ENCODE assay signal across 1 cellular context in genomic region chr4:183142566-183143545, GRCh38.
A peak's percentile ranks its signal among the peaks of the same experiment; 100 is the strongest.
TF ChIP-seq lines count a peak whose summit lies in the region.

No MANE protein-coding gene starts in this region.

TF ChIP-seq in HEK293, 187 proteins besides CTCF, POLR2A, EP300 and RAD21 (continued from another document):
- TF ChIP-seq ZBTB20 (tag by site-specific recombination; IDR thresholded peaks at IDR 0.05), result no peak
- TF ChIP-seq GFI1B (tag by site-specific recombination; IDR thresholded peaks at IDR 0.05), result no peak
- TF ChIP-seq ZNF157 (tag by site-specific recombination; IDR thresholded peaks at IDR 0.05), result no peak
- 0 out of 2 replicates have a peak, but pooled peaks have one; percentile 23 for TF ChIP-seq ZNF335 (tag by site-specific recombination; conservative IDR thresholded peaks at IDR 0.05)
- no peak for TF ChIP-seq ZNF660 (tag by site-specific recombination; IDR thresholded peaks at IDR 0.05)
- no peak for TF ChIP-seq ZNF184 (tag by site-specific recombination; IDR thresholded peaks at IDR 0.05)
- TF ChIP-seq TCF7L2 (IDR thresholded peaks at IDR 0.05; ENCODE audit: borderline replicate concordance, low read depth, low read length), result no peak; the same call in 1 of the 2 replicates
- no peak for TF ChIP-seq ZNF561 (tag by site-specific recombination; IDR thresholded peaks at IDR 0.05; ENCODE audit: borderline replicate concordance)
- peak; percentile 39 for TF ChIP-seq PRDM6 (tag by site-specific recombination; IDR thresholded peaks at IDR 0.05)
- TF ChIP-seq OSR2 (tag by site-specific recombination; IDR thresholded peaks at IDR 0.05), result peak; percentile 73
- TF ChIP-seq, protein P1, sequence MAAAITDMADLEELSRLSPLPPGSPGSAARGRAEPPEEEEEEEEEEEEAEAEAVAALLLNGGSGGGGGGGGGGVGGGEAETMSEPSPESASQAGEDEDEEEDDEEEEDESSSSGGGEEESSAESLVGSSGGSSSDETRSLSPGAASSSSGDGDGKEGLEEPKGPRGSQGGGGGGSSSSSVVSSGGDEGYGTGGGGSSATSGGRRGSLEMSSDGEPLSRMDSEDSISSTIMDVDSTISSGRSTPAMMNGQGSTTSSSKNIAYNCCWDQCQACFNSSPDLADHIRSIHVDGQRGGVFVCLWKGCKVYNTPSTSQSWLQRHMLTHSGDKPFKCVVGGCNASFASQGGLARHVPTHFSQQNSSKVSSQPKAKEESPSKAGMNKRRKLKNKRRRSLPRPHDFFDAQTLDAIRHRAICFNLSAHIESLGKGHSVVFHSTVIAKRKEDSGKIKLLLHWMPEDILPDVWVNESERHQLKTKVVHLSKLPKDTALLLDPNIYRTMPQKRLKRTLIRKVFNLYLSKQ (tag by site-specific recombination; IDR thresholded peaks at IDR 0.05; ENCODE audit: borderline replicate concordance), result no peak
- TF ChIP-seq, protein P2, sequence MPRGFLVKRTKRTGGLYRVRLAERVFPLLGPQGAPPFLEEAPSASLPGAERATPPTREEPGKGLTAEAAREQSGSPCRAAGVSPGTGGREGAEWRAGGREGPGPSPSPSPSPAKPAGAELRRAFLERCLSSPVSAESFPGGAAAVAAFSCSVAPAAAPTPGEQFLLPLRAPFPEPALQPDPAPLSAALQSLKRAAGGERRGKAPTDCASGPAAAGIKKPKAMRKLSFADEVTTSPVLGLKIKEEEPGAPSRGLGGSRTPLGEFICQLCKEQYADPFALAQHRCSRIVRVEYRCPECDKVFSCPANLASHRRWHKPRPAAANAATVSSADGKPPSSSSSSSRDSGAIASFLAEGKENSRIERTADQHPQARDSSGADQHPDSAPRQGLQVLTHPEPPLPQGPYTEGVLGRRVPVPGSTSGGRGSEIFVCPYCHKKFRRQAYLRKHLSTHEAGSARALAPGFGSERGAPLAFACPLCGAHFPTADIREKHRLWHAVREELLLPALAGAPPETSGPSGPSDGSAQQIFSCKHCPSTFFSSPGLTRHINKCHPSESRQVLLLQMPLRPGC (tag by site-specific recombination; IDR thresholded peaks at IDR 0.05), result no peak
- TF ChIP-seq, protein P3, sequence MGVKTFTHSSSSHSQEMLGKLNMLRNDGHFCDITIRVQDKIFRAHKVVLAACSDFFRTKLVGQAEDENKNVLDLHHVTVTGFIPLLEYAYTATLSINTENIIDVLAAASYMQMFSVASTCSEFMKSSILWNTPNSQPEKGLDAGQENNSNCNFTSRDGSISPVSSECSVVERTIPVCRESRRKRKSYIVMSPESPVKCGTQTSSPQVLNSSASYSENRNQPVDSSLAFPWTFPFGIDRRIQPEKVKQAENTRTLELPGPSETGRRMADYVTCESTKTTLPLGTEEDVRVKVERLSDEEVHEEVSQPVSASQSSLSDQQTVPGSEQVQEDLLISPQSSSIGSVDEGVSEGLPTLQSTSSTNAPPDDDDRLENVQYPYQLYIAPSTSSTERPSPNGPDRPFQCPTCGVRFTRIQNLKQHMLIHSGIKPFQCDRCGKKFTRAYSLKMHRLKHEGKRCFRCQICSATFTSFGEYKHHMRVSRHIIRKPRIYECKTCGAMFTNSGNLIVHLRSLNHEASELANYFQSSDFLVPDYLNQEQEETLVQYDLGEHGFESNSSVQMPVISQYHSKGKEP (tag by site-specific recombination; IDR thresholded peaks at IDR 0.05), result 0 out of 2 replicates have a peak, but pooled peaks have one; percentile 11
- no peak for TF ChIP-seq ZNF596 (tag by site-specific recombination; IDR thresholded peaks at IDR 0.05)
- TF ChIP-seq GLI4 (tag by site-specific recombination; IDR thresholded peaks at IDR 0.05), result no peak
- peak; percentile 44 for TF ChIP-seq ZBTB8A (tag by site-specific recombination; IDR thresholded peaks at IDR 0.05)
- 0 out of 2 replicates have a peak, but pooled peaks have one; percentile 25 for TF ChIP-seq ZNF629 (tag by site-specific recombination; IDR thresholded peaks at IDR 0.05)
- TF ChIP-seq ZNF600 (tag by site-specific recombination; IDR thresholded peaks at IDR 0.05), result peak; percentile 82
- TF ChIP-seq, protein P4, sequence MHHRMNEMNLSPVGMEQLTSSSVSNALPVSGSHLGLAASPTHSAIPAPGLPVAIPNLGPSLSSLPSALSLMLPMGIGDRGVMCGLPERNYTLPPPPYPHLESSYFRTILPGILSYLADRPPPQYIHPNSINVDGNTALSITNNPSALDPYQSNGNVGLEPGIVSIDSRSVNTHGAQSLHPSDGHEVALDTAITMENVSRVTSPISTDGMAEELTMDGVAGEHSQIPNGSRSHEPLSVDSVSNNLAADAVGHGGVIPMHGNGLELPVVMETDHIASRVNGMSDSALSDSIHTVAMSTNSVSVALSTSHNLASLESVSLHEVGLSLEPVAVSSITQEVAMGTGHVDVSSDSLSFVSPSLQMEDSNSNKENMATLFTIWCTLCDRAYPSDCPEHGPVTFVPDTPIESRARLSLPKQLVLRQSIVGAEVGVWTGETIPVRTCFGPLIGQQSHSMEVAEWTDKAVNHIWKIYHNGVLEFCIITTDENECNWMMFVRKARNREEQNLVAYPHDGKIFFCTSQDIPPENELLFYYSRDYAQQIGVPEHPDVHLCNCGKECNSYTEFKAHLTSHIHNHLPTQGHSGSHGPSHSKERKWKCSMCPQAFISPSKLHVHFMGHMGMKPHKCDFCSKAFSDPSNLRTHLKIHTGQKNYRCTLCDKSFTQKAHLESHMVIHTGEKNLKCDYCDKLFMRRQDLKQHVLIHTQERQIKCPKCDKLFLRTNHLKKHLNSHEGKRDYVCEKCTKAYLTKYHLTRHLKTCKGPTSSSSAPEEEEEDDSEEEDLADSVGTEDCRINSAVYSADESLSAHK (tag by site-specific recombination; IDR thresholded peaks at IDR 0.05), result no peak
- TF ChIP-seq ZNF354C (tag by site-specific recombination; IDR thresholded peaks at IDR 0.05; ENCODE audit: borderline replicate concordance, low read depth), result no peak
- TF ChIP-seq ZNF621 (tag by site-specific recombination; IDR thresholded peaks at IDR 0.05), result no peak
- no peak for TF ChIP-seq ZNF175 (tag by site-specific recombination; IDR thresholded peaks at IDR 0.05)
- no peak for TF ChIP-seq SALL2 (tag by site-specific recombination; IDR thresholded peaks at IDR 0.05; ENCODE audit: borderline replicate concordance)
- TF ChIP-seq ZNF133 (tag by site-specific recombination; IDR thresholded peaks at IDR 0.05), result no peak
- peak; percentile 37; the same call in 1 of the 2 replicates for TF ChIP-seq ZBTB11 (tag by site-specific recombination; conservative IDR thresholded peaks at IDR 0.05; ENCODE audit: low read depth)
- TF ChIP-seq ZNF174 (tag by site-specific recombination; IDR thresholded peaks at IDR 0.05), result no peak
